In the genomic region with DNA sequence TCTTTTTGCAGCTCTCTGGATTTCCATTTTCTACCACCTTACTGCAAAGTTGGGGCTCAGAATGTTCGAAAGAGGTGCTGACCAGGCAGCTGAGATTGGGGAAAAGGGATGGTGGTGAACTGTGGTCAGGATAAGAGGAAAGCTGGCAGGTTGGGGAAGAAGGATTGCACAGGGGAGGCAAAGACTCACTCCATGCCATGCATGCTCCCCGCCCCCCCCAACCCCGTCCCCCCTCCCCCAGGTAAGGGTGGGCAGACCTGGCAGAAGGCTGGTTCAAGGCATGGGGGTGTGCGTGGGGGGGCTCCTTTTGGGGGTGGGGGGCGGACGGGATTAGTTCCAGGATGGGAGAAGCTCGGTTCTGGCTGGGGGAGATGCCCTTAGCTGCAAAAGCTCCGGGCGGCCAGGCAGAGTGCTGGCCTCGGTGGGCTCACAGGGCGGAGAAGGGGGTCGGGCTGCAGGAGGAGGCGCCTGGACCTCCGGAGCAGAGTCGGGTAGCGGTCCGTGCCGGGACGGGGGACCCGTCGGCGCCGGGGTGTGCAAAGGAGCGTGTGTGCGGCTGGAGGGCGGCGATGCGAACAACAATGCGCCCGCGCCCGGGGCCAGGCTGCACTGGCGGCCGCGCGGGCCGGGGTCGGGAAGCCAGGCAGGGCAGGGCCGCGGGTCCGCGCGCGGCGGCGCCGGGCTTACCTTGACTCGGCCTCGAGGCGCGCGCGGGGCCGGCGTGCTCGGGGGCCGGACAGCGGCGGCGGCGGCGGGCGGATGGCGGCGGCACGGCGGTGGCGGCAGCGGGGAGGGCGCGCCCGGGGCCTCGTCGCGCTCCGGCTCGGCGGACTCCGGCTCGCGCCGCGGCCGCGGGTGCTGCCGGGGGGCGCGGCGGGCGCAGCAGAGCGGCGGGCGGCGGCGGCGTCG, we compare ENCODE assay signal across 8 cellular contexts. TPM values are rescaled to one million over a fixed set of nuclear protein-coding genes. Genes with fewer than 3 reads are reported as not detected.
DNase-seq lines count a peak whose midpoint lies in the region; ATAC-seq and TF ChIP-seq lines count a peak whose summit lies in the region.

No MANE protein-coding gene starts in this region.

- peak; percentile 6 for ATAC-seq in GM19467 (IDR thresholded peaks at IDR 0.05; ENCODE audit: unreplicated experiment)
- ATAC-seq in heart left ventricle, result peak in 2 of 4 donors; percentile 1 to 3

- intact Hi-C loops in heart left ventricle (cut with DNase I), result loop anchor here in 5 of 10 donors (1.0 to 5.0 kb wide), 7 partner anchors 28 to 138 kb away; a partner anchor contains a TSS

- DNase-seq in AG08396 (ENCODE audit: low spot score) (peak; percentile 26), MG63 (peak; percentile 19), heart left ventricle (peak; percentile 22 to 68 (median 33)), NCI-H1694 treated with DMSO at 0.1 percent for 48 hours (lab: John Stamatoyannopoulos, UW) (no peak)
- DNase-seq in activated T-helper 9 cell treated with anti-CD3 and anti-CD28 coated beads, Interleukin-2, amount 50 U/mL, for 16 hours (ENCODE audit: low read depth), result peak; percentile 9
- DNase-seq in central memory CD4-positive, alpha-beta T cell, result no peak

- TF ChIP-seq CTCF in heart left ventricle (IDR thresholded peaks at IDR 0.05), result no peak

- peak overlapping the region; percentile 77 for H3K9ac ChIP-seq in rectal smooth muscle tissue (ENCODE audit: low read length)

- H3K27me3 ChIP-seq in MG63 (no peaks in the 10 kb centered on the region), heart left ventricle (no peaks in the 10 kb centered on the region), rectal smooth muscle tissue (ENCODE audit: control insufficient read depth, insufficient read depth, low read length) (no peaks in the 10 kb centered on the region)

- no peak for TF ChIP-seq POLR2A in heart left ventricle (IDR thresholded peaks at IDR 0.05)

- H3K4me1 ChIP-seq in heart left ventricle (peaks cover 0 to 55% (median 32%) of the 10 kb centered on the region in 12 donors), rectal smooth muscle tissue (ENCODE audit: control insufficient read depth, insufficient read depth, low read length) (peaks cover 10% of the 10 kb centered on the region)

- peak overlapping the region; percentile 94 to 100 (median 99) for H3K27ac ChIP-seq in heart left ventricle
- peak overlapping the region; percentile 100 for H3K27ac ChIP-seq in rectal smooth muscle tissue (ENCODE audit: low read depth, low read length)

- H3K4me3 ChIP-seq in MG63 (peak overlapping the region; percentile 68), heart left ventricle (peak overlapping the region; percentile 71 to 92 (median 78)), rectal smooth muscle tissue (ENCODE audit: low read length) (peak overlapping the region; percentile 92)

- H3K36me3 ChIP-seq in MG63 (peaks cover 78% of the 10 kb centered on the region), heart left ventricle (peaks cover 0 to 54% (median 37%) of the 10 kb centered on the region in 9 donors), rectal smooth muscle tissue (ENCODE audit: control insufficient read depth, insufficient read depth, low read length) (peaks cover 6% of the 10 kb centered on the region)

- WGBS in heart left ventricle, 4 donors, result 0 to 1% (median 1%) methylated on average over 11 to 97 of the region's 97 CpGs

- no peaks in the 10 kb centered on the region for H3K9me3 ChIP-seq in MG63
- no peaks in the 10 kb centered on the region for H3K9me3 ChIP-seq in heart left ventricle

RNA-seq across cellular contexts. Expression of a gene that starts 0.8 kb away (rescaled TPM):
- total RNA-seq in MG63 (2014; rRNA removed; shearing (Covaris generic); ENCODE audit: low replicate concordance), result 11.6 and 13.8 TPM in 2 replicates
- total RNA-seq in heart left ventricle, result 10 to 100 TPM; 27.5 to 50.6 (median 33.3) TPM
- 10 to 100 TPM; 18.1 to 21.4 TPM for polyA plus RNA-seq in heart left ventricle

RNA-seq across cellular contexts. Expression of a gene that starts 27.9 kb away (rescaled TPM):
- 187 and 483 TPM in 2 replicates for total RNA-seq in MG63 (2014; rRNA removed; shearing (Covaris generic); ENCODE audit: low replicate concordance)
- 10 to 100 TPM; 32.5 to 53.1 (median 49.5) TPM for total RNA-seq in heart left ventricle
- polyA plus RNA-seq in heart left ventricle, result 10 to 100 TPM; 32.5 to 58.2 TPM

RNA-seq across cellular contexts. Expression of a gene that starts 28.2 kb away (rescaled TPM):
- total RNA-seq in MG63 (2014; rRNA removed; shearing (Covaris generic); ENCODE audit: low replicate concordance), result 11.7 and 13.6 TPM in 2 replicates
- total RNA-seq in heart left ventricle, result 1 to 10 TPM; 2.6 to 3.9 (median 2.8) TPM
- polyA plus RNA-seq in heart left ventricle, result 1 to 10 TPM; 1.2 to 2.7 TPM

Comparison
In these comparisons a context has a peak if more than half of its experiments do, and no peak if none do; other contexts are left out.
1. DNase-seq: peak in AG08396 (single experiment), MG63 (single experiment), activated T-helper 9 cell treated with anti-CD3 and anti-CD28 coated beads, Interleukin-2, amount 50 U/mL, for 16 hours (single experiment) and heart left ventricle (5 of 5); none in central memory CD4-positive, alpha-beta T cell (single experiment) and NCI-H1694 treated with DMSO at 0.1 percent for 48 hours (single experiment).
2. Peak in every context shown above with its lines, with median percentiles within 50 percentile points of each other: H3K4me3 ChIP-seq.